8 cellular contexts compared by ENCODE assay signal in the genomic region with DNA sequence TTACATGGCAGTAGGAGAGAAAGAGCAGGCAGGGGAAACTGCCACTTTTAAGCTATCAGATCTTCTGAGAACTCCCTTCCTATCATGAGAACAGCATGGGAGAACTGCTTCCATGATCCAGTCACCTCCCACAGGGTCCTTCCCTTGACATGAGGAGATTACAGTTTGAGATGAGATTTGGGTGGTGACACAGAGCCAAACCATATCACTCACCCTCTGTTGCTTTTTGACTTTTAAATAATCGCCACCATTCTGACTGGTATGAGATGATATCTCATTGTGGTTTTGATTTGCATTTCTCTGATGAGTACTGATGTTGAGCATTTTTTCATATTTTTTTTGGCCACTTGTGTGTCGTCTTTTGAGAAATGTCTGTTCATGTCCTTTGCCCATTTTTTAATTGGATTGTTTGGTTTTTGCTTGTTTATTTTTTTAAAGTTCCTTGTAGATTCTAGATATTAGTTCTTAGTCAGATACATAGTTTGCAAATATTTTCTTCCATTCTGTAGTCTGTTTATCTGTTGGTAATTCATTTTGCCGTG.
"Had no signal": no experiment of that assay in that cellular context is flagged by ENCODE, and none has a peak within 500 bp of the region (broad histone marks: within the 10 kb centered on the region; RNA-seq: fewer than 3 reads in every experiment).

No MANE protein-coding gene starts in this region.

- DNase-seq: activated CD4-positive, alpha-beta T cell treated with anti-CD3 and anti-CD28 coated beads, Interleukin-2, amount 50 U/mL, for 4 hours; activated CD8-positive, alpha-beta memory T cell treated with anti-CD3 and anti-CD28 coated beads, Interleukin-2, amount 50 U/mL, for 4 hours; activated naive CD4-positive, alpha-beta T cell treated with anti-CD3 and anti-CD28 coated beads, Interleukin-2, amount 50 U/mL, for 16 hours; immature natural killer cell; naive B cell; retina had no signal

- H3K27ac Mint-ChIP-seq: activated T-helper 2 cell treated with anti-CD3 and anti-CD28 coated beads, Interferon-gamma antibody, Interleukin-2, Interleukin-4, amounts not matched to agents 10 μg/mL and 5 μg/mL and 100 μg/mL, durations not matched to agents 14 hours and 24 hours and 36 hours; immature natural killer cell; naive B cell had no signal

- ATAC-seq: esophagus mucosa had no signal

- H3K9me3 Mint-ChIP-seq: activated T-helper 2 cell treated with anti-CD3 and anti-CD28 coated beads, Interferon-gamma antibody, Interleukin-2, Interleukin-4, amounts not matched to agents 10 μg/mL and 5 μg/mL and 100 μg/mL, durations not matched to agents 14 hours and 24 hours and 36 hours; immature natural killer cell had no signal

- H3K4me3 Mint-ChIP-seq: immature natural killer cell, naive B cell had no signal

- H3K36me3 Mint-ChIP-seq: immature natural killer cell, naive B cell had no signal

- H3K4me1 Mint-ChIP-seq: immature natural killer cell, naive B cell had no signal
